ENCODE assay signal across 20 cellular contexts in genomic region chr19:43748205-43748594, GRCh38. TPM values are rescaled to one million over a fixed set of nuclear protein-coding genes. Genes with fewer than 3 reads are reported as not detected.
A peak's percentile ranks its signal among the peaks of the same experiment; 100 is the strongest.
DNase-seq lines count a peak whose midpoint lies in the region; ATAC-seq and TF ChIP-seq lines count a peak whose summit lies in the region.
"Had no signal": no experiment of that assay in that cellular context is flagged by ENCODE, and none has a peak within 500 bp of the region (broad histone marks: within the 10 kb centered on the region; RNA-seq: fewer than 3 reads in every experiment).

No MANE protein-coding gene starts in this region.

- H3K4me3 ChIP-seq in spleen, result no peak overlapping the region
- H3K4me3 ChIP-seq: body of pancreas, esophagus muscularis mucosa, right lobe of liver had no signal

- no peak overlapping the region for H3K4me3 Mint-ChIP-seq in activated naive CD4-positive, alpha-beta T cell treated with anti-CD3 and anti-CD28 coated beads, Interleukin-2, amount 50 U/mL, for 24 hours
- H3K4me3 Mint-ChIP-seq in activated B cell treated with CpG ODN at 0.5 μM for 24 hours, result peak overlapping the region; percentile 50
- H3K4me3 Mint-ChIP-seq in chondrocyte (ENCODE audit: unreplicated experiment), result no peak overlapping the region
- H3K4me3 Mint-ChIP-seq in stimulated activated memory B cell treated with anti-CD40 and anti-IgM and Interleukin-4, amounts not matched to agents 10 μg/mL and 1 μg/mL and 100 μg/mL, for 72 hours, result peak overlapping the region; percentile 51

- H3K9me3 ChIP-seq in spleen, result no peaks in the 10 kb centered on the region
- H3K9me3 ChIP-seq: body of pancreas, Caco-2, esophagus muscularis mucosa, right lobe of liver had no signal

- no peaks in the 10 kb centered on the region for H3K9me3 Mint-ChIP-seq in activated naive CD4-positive, alpha-beta T cell treated with anti-CD3 and anti-CD28 coated beads, Interleukin-2, amount 50 U/mL, for 24 hours
- H3K9me3 Mint-ChIP-seq in activated B cell treated with CpG ODN at 0.5 μM for 24 hours (no peaks in the 10 kb centered on the region), chondrocyte (ENCODE audit: low read depth) (no peaks in the 10 kb centered on the region)
- no peaks in the 10 kb centered on the region for H3K9me3 Mint-ChIP-seq in stimulated activated memory B cell treated with anti-CD40 and anti-IgM and Interleukin-4, amounts not matched to agents 10 μg/mL and 1 μg/mL and 100 μg/mL, for 72 hours

- H3K27ac Mint-ChIP-seq in activated naive CD4-positive, alpha-beta T cell treated with anti-CD3 and anti-CD28 coated beads, Interleukin-2, amount 50 U/mL, for 24 hours, result peak overlapping the region; percentile 73
- H3K27ac Mint-ChIP-seq in activated B cell treated with CpG ODN at 0.5 μM for 24 hours (peak overlapping the region; percentile 90), chondrocyte (ENCODE audit: unreplicated experiment) (peak overlapping the region; percentile 75)
- peak overlapping the region; percentile 96 for H3K27ac Mint-ChIP-seq in stimulated activated memory B cell treated with anti-CD40 and anti-IgM and Interleukin-4, amounts not matched to agents 10 μg/mL and 1 μg/mL and 100 μg/mL, for 72 hours

- peaks cover 46% of the 10 kb centered on the region for H3K4me1 Mint-ChIP-seq in activated naive CD4-positive, alpha-beta T cell treated with anti-CD3 and anti-CD28 coated beads, Interleukin-2, amount 50 U/mL, for 24 hours
- peaks cover 62% of the 10 kb centered on the region for H3K4me1 Mint-ChIP-seq in activated B cell treated with CpG ODN at 0.5 μM for 24 hours
- peaks cover 33% of the 10 kb centered on the region for H3K4me1 Mint-ChIP-seq in chondrocyte (ENCODE audit: low read depth)
- peaks cover 59% of the 10 kb centered on the region for H3K4me1 Mint-ChIP-seq in stimulated activated memory B cell treated with anti-CD40 and anti-IgM and Interleukin-4, amounts not matched to agents 10 μg/mL and 1 μg/mL and 100 μg/mL, for 72 hours

- ATAC-seq in activated B cell treated with CpG ODN at 0.5 μM for 24 hours (ENCODE audit: low read depth), result no peak
- ATAC-seq in stimulated activated memory B cell treated with anti-CD40 and anti-IgM and Interleukin-4, amounts not matched to agents 10 μg/mL and 1 μg/mL and 100 μg/mL, for 72 hours, result no peak
- ATAC-seq in sciatic nerve, result no peak
- ATAC-seq: body of pancreas, left ventricle myocardium superior, right lobe of liver had no signal

- no peak for TF ChIP-seq CTCF in activated B cell treated with CpG ODN at 0.5 μM for 24 hours (IDR thresholded peaks at IDR 0.05)
- TF ChIP-seq CTCF in chondrocyte (IDR thresholded peaks at IDR 0.05), result no peak
- no peak for TF ChIP-seq CTCF in spleen (IDR thresholded peaks at IDR 0.05 in 8 of 11, conservative IDR thresholded peaks at IDR 0.05 in 3 of 11)

- peak overlapping the region in 3 of 8 donors; percentile 44 to 62 (median 48) for H3K27ac ChIP-seq in spleen
- H3K27ac ChIP-seq: body of pancreas, esophagus muscularis mucosa, right lobe of liver, VCaP had no signal

- DNase-seq in activated naive CD4-positive, alpha-beta T cell treated with Interleukin-2 at 50 U/mL for 16 hours, result no peak
- DNase-seq in activated B cell treated with CpG ODN at 0.5 μM for 24 hours, result no peak
- no peak for DNase-seq in chondrocyte (ENCODE audit: low spot score)
- DNase-seq in spleen, result no peak
- no peak for DNase-seq in sciatic nerve (ENCODE audit: low spot score)
- no peak for DNase-seq in stimulated activated CD4-positive, alpha-beta T cell treated with anti-CD3 and anti-CD28 coated beads, Interleukin-4, amount 100 ng/mL, for 1 hour
- DNase-seq: activated gamma-delta T cell treated with Interleukin-2 at 50 U/mL for 16 hours; body of pancreas; Caco-2; left ventricle myocardium superior; NCI-H1694 treated with DMSO at 0.1 percent for 48 hours; NCI-H446 treated with DMSO at 0.1 percent for 48 hours; NK-92 treated with Interleukin-12 subunit alpha and Interleukin-12 subunit beta, amount 100 ng/mL, for 24 hours; right lobe of liver had no signal

- H3K36me3 ChIP-seq in spleen, result peaks cover 0 to 94% (median 81%) of the 10 kb centered on the region in 6 donors

- intact Hi-C loops in activated B cell treated with CpG ODN at 0.5 μM for 24 hours (cut with micrococcal nuclease), result loop anchor here (10.0 kb wide), 1 partner anchor 193 kb away; no protein-coding TSS in a partner anchor
- intact Hi-C loops in spleen (cut with DNase I; ENCODE audit: low total_unique reads), result no loop called here
- intact Hi-C loops in sciatic nerve (cut with DNase I), result loop anchor here (5.0 kb wide), 1 partner anchor 39 kb away; no protein-coding TSS in a partner anchor

- H3K4me1 ChIP-seq in spleen, result peaks cover 18 to 63% (median 50%) of the 10 kb centered on the region in 6 donors
- H3K4me1 ChIP-seq: Caco-2 had no signal

- 75 to 93% (median 80%) methylated on average over 4 of the region's 4 CpGs for WGBS in spleen, 5 donors

- CTCF ChIA-PET in activated B cell treated with CpG ODN at 0.5 μM for 24 hours (lab: Charles Lee), result interaction anchor here (1.0 to 5.3 kb wide), 3 partner anchors 11 to 33 kb away, joined by 3 to 113 read pairs (median 50); partner anchors contain the start of gene KCNN4

- no peaks in the 10 kb centered on the region for H3K27me3 Mint-ChIP-seq in activated naive CD4-positive, alpha-beta T cell treated with anti-CD3 and anti-CD28 coated beads, Interleukin-2, amount 50 U/mL, for 24 hours
- H3K27me3 Mint-ChIP-seq in activated B cell treated with CpG ODN at 0.5 μM for 24 hours (no peaks in the 10 kb centered on the region), chondrocyte (ENCODE audit: low read depth) (no peaks in the 10 kb centered on the region)
- H3K27me3 Mint-ChIP-seq in stimulated activated memory B cell treated with anti-CD40 and anti-IgM and Interleukin-4, amounts not matched to agents 10 μg/mL and 1 μg/mL and 100 μg/mL, for 72 hours, result no peaks in the 10 kb centered on the region

- no peaks in the 10 kb centered on the region for H3K27me3 ChIP-seq in spleen (replicated peaks in 1 of 7)
- H3K27me3 ChIP-seq: body of pancreas, esophagus muscularis mucosa, right lobe of liver had no signal

- POLR2A ChIA-PET in activated B cell treated with CpG ODN at 0.5 μM for 24 hours (lab: Charles Lee), result interaction anchor here (0.7 to 24.7 kb wide), 3 partner anchors 11 to 31 kb away, joined by 3 to 661 read pairs (median 355); partner anchors contain the start of gene KCNN4

- TF ChIP-seq POLR2A in spleen (IDR thresholded peaks at IDR 0.05), result no peak

- peaks cover 32% of the 10 kb centered on the region for H3K36me3 Mint-ChIP-seq in activated naive CD4-positive, alpha-beta T cell treated with anti-CD3 and anti-CD28 coated beads, Interleukin-2, amount 50 U/mL, for 24 hours
- H3K36me3 Mint-ChIP-seq in activated B cell treated with CpG ODN at 0.5 μM for 24 hours (ENCODE audit: low read depth) (peaks cover 82% of the 10 kb centered on the region), chondrocyte (ENCODE audit: low read depth) (peaks cover 42% of the 10 kb centered on the region)
- H3K36me3 Mint-ChIP-seq in stimulated activated memory B cell treated with anti-CD40 and anti-IgM and Interleukin-4, amounts not matched to agents 10 μg/mL and 1 μg/mL and 100 μg/mL, for 72 hours, result peaks cover 55% of the 10 kb centered on the region

RNA-seq across cellular contexts. Expression of gene SMG9, which starts 6.6 kb away (rescaled TPM):
- total RNA-seq in activated B cell treated with CpG ODN at 0.5 μM for 24 hours (91.2 and 105 TPM in 2 replicates), chondrocyte (46.9 to 55.4 TPM (median 47.2 TPM) in 3 replicates), spleen (10 to 100 TPM; 30.9 to 65.9 (median 54.6) TPM), sciatic nerve (41.1 TPM)
- polyA plus RNA-seq in spleen, result 10 to 100 TPM; 34.0 to 44.8 (median 44.3) TPM

RNA-seq across cellular contexts. Expression of gene IRGC, which starts 32.3 kb away (rescaled TPM):
- total RNA-seq in activated B cell treated with CpG ODN at 0.5 μM for 24 hours, result not detected in 2 replicates
- total RNA-seq in chondrocyte, result not detected in 3 replicates
- not detected for total RNA-seq in spleen
- polyA plus RNA-seq in spleen, result not detected
- not detected for total RNA-seq in sciatic nerve
- total RNA-seq: body of pancreas, Caco-2, esophagus muscularis mucosa, left ventricle myocardium superior, mucosa of gallbladder, omental fat pad, right lobe of liver had no signal

RNA-seq across cellular contexts. Expression of gene KCNN4, which starts 32.6 kb away (rescaled TPM):
- total RNA-seq in activated B cell treated with CpG ODN at 0.5 μM for 24 hours (137 and 154 TPM in 2 replicates), chondrocyte (2.3 to 3.3 TPM (median 2.9 TPM) in 3 replicates), spleen (10 to 100 TPM; 14.3 to 24.2 (median 21.3) TPM), sciatic nerve (3.0 TPM)
- 10 to 100 TPM; 25.3 to 77.6 (median 56.1) TPM for polyA plus RNA-seq in spleen

RNA-seq across cellular contexts. Expression of gene LYPD5, which starts 54.0 kb away (rescaled TPM):
- total RNA-seq in activated B cell treated with CpG ODN at 0.5 μM for 24 hours (0.44 TPM in 1 of 2 replicates, not detected in the other), chondrocyte (not detected in 3 replicates), spleen (10 to 100 TPM in 2 of 7 donors, 1 to 10 TPM in 5; 4.2 to 48.1 (median 7.4) TPM), sciatic nerve (1.4 TPM)
- 1 to 10 TPM; 2.1 to 6.6 (median 2.2) TPM for polyA plus RNA-seq in spleen
- total RNA-seq: body of pancreas had no signal

Comparison
In these comparisons a context has a peak if more than half of its experiments do, and no peak if none do; other contexts are left out.
1. H3K4me3 Mint-ChIP-seq: peak in activated B cell treated with CpG ODN at 0.5 μM for 24 hours (single experiment) and stimulated activated memory B cell treated with anti-CD40 and anti-IgM and Interleukin-4, amounts not matched to agents 10 μg/mL and 1 μg/mL and 100 μg/mL, for 72 hours (single experiment); none in activated naive CD4-positive, alpha-beta T cell treated with anti-CD3 and anti-CD28 coated beads, Interleukin-2, amount 50 U/mL, for 24 hours (single experiment) and chondrocyte (single experiment).
2. Peak in every context shown above with its lines, with median percentiles within 50 percentile points of each other: H3K27ac Mint-ChIP-seq.